Comparison of ENCODE assay signal across 1 cellular context in genomic region chr5:133025804-133026663, GRCh38.
TF ChIP-seq lines count a peak whose summit lies in the region.

Gene ZCCHC10, minus strand, starts transcription at chr5:133026549. Its CDS starts 12 bp downstream, at chr5:133026537.

TF ChIP-seq in HepG2, 621 proteins besides CTCF, POLR2A, EP300 and RAD21 (continued from another document and continues in another):
- TF ChIP-seq ZHX2 (IDR thresholded peaks at IDR 0.05; ENCODE audit: low read depth) (0 out of 2 replicates have a peak, but pooled peaks have one; percentile 30), ZHX2 (CRISPR knock-in tag; IDR thresholded peaks at IDR 0.05; ENCODE audit: borderline replicate concordance) (no peak), ZNF766 (CRISPR knock-in tag; IDR thresholded peaks at IDR 0.05; ENCODE audit: borderline replicate concordance) (no peak), HBP1 (CRISPR knock-in tag; IDR thresholded peaks at IDR 0.05; ENCODE audit: low read depth) (no peak), ZNF788 (CRISPR knock-in tag; IDR thresholded peaks at IDR 0.05; ENCODE audit: borderline replicate concordance) (0 out of 2 replicates have a peak, but pooled peaks have one; percentile 41), ZBTB7B (CRISPR knock-in tag; IDR thresholded peaks at IDR 0.05) (no peak), ZNF329 (CRISPR knock-in tag; IDR thresholded peaks at IDR 0.05; ENCODE audit: low read depth) (no peak), ZNF883 (CRISPR knock-in tag; IDR thresholded peaks at IDR 0.05; ENCODE audit: not compliant biosample characterization) (peak; percentile 57), BORCS8-MEF2B (CRISPR knock-in tag; IDR thresholded peaks at IDR 0.05) (peak; percentile 67), PRDM10 (CRISPR knock-in tag; IDR thresholded peaks at IDR 0.05; ENCODE audit: low read depth) (0 out of 2 replicates have a peak, but pooled peaks have one; percentile 40), JARID2 (CRISPR knock-in tag; IDR thresholded peaks at IDR 0.05; ENCODE audit: insufficient replicate concordance) (no peak), MED1 (CRISPR knock-in tag; IDR thresholded peaks at IDR 0.05) (peak; percentile 59), ZNF382 (CRISPR knock-in tag; IDR thresholded peaks at IDR 0.05; ENCODE audit: borderline replicate concordance) (no peak), ZNF124 (CRISPR knock-in tag; IDR thresholded peaks at IDR 0.05) (no peak), RAD51 (IDR thresholded peaks at IDR 0.05; ENCODE audit: borderline replicate concordance) (no peak), ZNF547 (CRISPR knock-in tag; IDR thresholded peaks at IDR 0.05) (0 out of 2 replicates have a peak, but pooled peaks have one; percentile 11)
- TF ChIP-seq, protein P1, sequence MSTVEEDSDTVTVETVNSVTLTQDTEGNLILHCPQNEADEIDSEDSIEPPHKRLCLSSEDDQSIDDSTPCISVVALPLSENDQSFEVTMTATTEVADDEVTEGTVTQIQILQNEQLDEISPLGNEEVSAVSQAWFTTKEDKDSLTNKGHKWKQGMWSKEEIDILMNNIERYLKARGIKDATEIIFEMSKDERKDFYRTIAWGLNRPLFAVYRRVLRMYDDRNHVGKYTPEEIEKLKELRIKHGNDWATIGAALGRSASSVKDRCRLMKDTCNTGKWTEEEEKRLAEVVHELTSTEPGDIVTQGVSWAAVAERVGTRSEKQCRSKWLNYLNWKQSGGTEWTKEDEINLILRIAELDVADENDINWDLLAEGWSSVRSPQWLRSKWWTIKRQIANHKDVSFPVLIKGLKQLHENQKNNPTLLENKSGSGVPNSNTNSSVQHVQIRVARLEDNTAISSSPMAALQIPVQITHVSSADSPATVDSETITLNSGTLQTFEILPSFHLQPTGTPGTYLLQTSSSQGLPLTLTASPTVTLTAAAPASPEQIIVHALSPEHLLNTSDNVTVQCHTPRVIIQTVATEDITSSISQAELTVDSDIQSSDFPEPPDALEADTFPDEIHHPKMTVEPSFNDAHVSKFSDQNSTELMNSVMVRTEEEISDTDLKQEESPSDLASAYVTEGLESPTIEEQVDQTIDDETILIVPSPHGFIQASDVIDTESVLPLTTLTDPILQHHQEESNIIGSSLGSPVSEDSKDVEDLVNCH (CRISPR knock-in tag; IDR thresholded peaks at IDR 0.05) = no peak
- TF ChIP-seq, protein P2, sequence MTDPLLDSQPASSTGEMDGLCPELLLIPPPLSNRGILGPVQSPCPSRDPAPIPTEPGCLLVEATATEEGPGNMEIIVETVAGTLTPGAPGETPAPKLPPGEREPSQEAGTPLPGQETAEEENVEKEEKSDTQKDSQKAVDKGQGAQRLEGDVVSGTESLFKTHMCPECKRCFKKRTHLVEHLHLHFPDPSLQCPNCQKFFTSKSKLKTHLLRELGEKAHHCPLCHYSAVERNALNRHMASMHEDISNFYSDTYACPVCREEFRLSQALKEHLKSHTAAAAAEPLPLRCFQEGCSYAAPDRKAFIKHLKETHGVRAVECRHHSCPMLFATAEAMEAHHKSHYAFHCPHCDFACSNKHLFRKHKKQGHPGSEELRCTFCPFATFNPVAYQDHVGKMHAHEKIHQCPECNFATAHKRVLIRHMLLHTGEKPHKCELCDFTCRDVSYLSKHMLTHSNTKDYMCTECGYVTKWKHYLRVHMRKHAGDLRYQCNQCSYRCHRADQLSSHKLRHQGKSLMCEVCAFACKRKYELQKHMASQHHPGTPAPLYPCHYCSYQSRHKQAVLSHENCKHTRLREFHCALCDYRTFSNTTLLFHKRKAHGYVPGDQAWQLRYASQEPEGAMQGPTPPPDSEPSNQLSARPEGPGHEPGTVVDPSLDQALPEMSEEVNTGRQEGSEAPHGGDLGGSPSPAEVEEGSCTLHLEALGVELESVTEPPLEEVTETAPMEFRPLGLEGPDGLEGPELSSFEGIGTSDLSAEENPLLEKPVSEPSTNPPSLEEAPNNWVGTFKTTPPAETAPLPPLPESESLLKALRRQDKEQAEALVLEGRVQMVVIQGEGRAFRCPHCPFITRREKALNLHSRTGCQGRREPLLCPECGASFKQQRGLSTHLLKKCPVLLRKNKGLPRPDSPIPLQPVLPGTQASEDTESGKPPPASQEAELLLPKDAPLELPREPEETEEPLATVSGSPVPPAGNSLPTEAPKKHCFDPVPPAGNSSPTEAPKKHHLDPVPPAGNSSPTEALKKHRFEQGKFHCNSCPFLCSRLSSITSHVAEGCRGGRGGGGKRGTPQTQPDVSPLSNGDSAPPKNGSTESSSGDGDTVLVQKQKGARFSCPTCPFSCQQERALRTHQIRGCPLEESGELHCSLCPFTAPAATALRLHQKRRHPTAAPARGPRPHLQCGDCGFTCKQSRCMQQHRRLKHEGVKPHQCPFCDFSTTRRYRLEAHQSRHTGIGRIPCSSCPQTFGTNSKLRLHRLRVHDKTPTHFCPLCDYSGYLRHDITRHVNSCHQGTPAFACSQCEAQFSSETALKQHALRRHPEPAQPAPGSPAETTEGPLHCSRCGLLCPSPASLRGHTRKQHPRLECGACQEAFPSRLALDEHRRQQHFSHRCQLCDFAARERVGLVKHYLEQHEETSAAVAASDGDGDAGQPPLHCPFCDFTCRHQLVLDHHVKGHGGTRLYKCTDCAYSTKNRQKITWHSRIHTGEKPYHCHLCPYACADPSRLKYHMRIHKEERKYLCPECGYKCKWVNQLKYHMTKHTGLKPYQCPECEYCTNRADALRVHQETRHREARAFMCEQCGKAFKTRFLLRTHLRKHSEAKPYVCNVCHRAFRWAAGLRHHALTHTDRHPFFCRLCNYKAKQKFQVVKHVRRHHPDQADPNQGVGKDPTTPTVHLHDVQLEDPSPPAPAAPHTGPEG (CRISPR knock-in tag; IDR thresholded peaks at IDR 0.05) = no peak
- TF ChIP-seq, protein P3, sequence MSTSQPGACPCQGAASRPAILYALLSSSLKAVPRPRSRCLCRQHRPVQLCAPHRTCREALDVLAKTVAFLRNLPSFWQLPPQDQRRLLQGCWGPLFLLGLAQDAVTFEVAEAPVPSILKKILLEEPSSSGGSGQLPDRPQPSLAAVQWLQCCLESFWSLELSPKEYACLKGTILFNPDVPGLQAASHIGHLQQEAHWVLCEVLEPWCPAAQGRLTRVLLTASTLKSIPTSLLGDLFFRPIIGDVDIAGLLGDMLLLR (CRISPR knock-in tag; IDR thresholded peaks at IDR 0.05) = no peak
- TF ChIP-seq, protein P4, sequence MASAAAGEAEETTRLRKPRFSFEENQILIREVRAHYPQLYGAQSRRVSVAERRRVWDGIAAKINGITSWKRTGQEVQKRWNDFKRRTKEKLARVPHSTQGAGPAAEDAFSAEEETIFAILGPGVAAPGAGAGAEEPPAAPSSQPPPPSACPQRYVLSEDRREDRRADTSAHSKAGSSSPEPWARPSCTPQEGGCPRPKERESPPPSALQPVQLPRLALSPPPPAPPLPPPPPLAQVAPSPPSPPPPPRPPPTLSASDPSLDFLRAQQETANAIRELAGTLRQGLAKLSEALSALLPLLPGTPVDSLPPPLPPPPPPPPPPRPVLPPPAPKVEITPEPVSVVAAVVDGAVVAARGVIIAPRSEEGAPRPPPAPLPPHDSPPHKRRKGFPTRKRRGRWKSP (CRISPR knock-in tag; IDR thresholded peaks at IDR 0.05) = peak; percentile 94
